ENCODE assay signal across 2 cellular contexts in genomic region chr1:30810416-30811105, GRCh38.
TF ChIP-seq lines count a peak whose summit lies in the region.

No MANE protein-coding gene starts in this region.

TF ChIP-seq in IMR-90, 13 proteins besides CTCF, POLR2A, EP300 and RAD21:
- TF ChIP-seq MAFK (IDR thresholded peaks at IDR 0.05; ENCODE audit: low read depth, low read length) (no peak), MXI1 (IDR thresholded peaks at IDR 0.05; ENCODE audit: borderline replicate concordance, low read depth, low read length) (no peak), RCOR1 (IDR thresholded peaks at IDR 0.05; ENCODE audit: insufficient replicate concordance, low read length) (no peak), FOS (IDR thresholded peaks at IDR 0.05; ENCODE audit: low read depth, low read length) (no peak), USF2 (IDR thresholded peaks at IDR 0.05; ENCODE audit: low read depth, low read length) (no peak), NFE2L2 (IDR thresholded peaks at IDR 0.05; ENCODE audit: low read depth, low read length) (no peak)

TF ChIP-seq in H1, 55 proteins besides CTCF, POLR2A, EP300 and RAD21:
- TF ChIP-seq CHD7 (IDR thresholded peaks at IDR 0.05; ENCODE audit: insufficient replicate concordance, low read length), result no peak
- no peak for TF ChIP-seq GABPA (IDR thresholded peaks at IDR 0.05; ENCODE audit: borderline replicate concordance, insufficient read depth, low read length)
- TF ChIP-seq POU5F1 (IDR thresholded peaks at IDR 0.05; ENCODE audit: low read depth, low read length), result no peak
- TF ChIP-seq CBX5 (IDR thresholded peaks at IDR 0.05; ENCODE audit: low read depth, low read length), result no peak
- TF ChIP-seq SP4 (IDR thresholded peaks at IDR 0.05; ENCODE audit: low read length), result no peak
- TF ChIP-seq ATF2 (IDR thresholded peaks at IDR 0.05; ENCODE audit: low read length), result no peak
- TF ChIP-seq SUZ12 (IDR thresholded peaks at IDR 0.05; ENCODE audit: low read length), result no peak
- TF ChIP-seq TEAD4 (IDR thresholded peaks at IDR 0.05; ENCODE audit: low read depth, low read length), result no peak
- TF ChIP-seq EZH2 (IDR thresholded peaks at IDR 0.05; ENCODE audit: low read depth, low read length, severe bottlenecking), result no peak
- no peak for TF ChIP-seq KDM5A (IDR thresholded peaks at IDR 0.05; ENCODE audit: low read length)
- TF ChIP-seq SP1 (IDR thresholded peaks at IDR 0.05; ENCODE audit: low read depth, low read length), result no peak
- no peak for TF ChIP-seq YY1 (IDR thresholded peaks at IDR 0.05; ENCODE audit: low read depth, low read length)
- TF ChIP-seq NRF1 (IDR thresholded peaks at IDR 0.05; ENCODE audit: low read depth, low read length), result no peak
- no peak for TF ChIP-seq CTBP2 (IDR thresholded peaks at IDR 0.05; ENCODE audit: borderline replicate concordance, insufficient read depth, insufficient read length, low read length)
- no peak for TF ChIP-seq RFX5 (IDR thresholded peaks at IDR 0.05; ENCODE audit: borderline replicate concordance, low read depth, low read length)
- TF ChIP-seq NANOG (IDR thresholded peaks at IDR 0.05; ENCODE audit: insufficient read depth, low read depth, low read length, poor library complexity, severe bottlenecking), result no peak
- TF ChIP-seq USF2 (IDR thresholded peaks at IDR 0.05; ENCODE audit: low read length), result no peak
